ENCODE assay signal across 16 cellular contexts in the genomic region with DNA sequence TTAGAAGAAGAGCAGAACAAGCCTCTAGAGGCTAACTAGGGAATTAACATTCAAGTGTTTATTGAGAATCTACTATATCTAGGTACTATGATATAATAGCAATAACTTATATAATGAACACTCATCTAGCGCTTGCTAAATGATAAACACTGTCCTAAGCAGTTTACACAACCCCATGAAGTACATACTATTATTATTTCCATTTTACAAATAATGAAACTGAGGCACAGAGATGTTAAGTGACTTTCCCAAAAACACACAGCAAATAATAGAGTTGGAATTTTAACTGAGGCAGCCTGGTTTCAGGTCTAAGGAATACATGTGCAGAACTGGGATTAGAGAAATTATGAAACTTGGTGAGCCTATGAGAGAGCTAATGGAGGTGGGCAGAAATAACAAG.
DNase-seq lines count a peak whose midpoint lies in the region; ATAC-seq, FAIRE-seq and TF ChIP-seq lines count a peak whose summit lies in the region.
"Had no signal": no experiment of that assay in that cellular context is flagged by ENCODE, and none has a peak within 500 bp of the region (broad histone marks: within the 10 kb centered on the region; RNA-seq: fewer than 3 reads in every experiment).

No MANE protein-coding gene starts in this region.

- H3K36me3 ChIP-seq in OCI-LY7 (ENCODE audit: insufficient read depth, low read length) = no peaks in the 10 kb centered on the region
- H3K36me3 ChIP-seq: BE2C had no signal

- no peak for FAIRE-seq in A549 (lab: Jason Lieb, UNC)

- H3K79me2 ChIP-seq in H9 (ENCODE audit: insufficient read depth, low read length) (no peaks in the 10 kb centered on the region), OCI-LY7 (ENCODE audit: insufficient read depth, low read depth, low read length) (no peaks in the 10 kb centered on the region)

- no peak overlapping the region for H3K4ac ChIP-seq in H9 (ENCODE audit: low read depth, low read length)

- no peak overlapping the region for H2BK5ac ChIP-seq in H9 (ENCODE audit: insufficient read length, low read length)

- H3K56ac ChIP-seq in H9 (ENCODE audit: insufficient read length, low read depth, low read length) = no peak overlapping the region

- H3K79me1 ChIP-seq in H9 (ENCODE audit: insufficient read depth, low read depth, low read length, poor library complexity, severe bottlenecking) = no peaks in the 10 kb centered on the region

- no peak for TF ChIP-seq EP300 in A549 (IDR thresholded peaks at IDR 0.05)

- H3K4me1 ChIP-seq in A549 (no peaks in the 10 kb centered on the region), H9 (ENCODE audit: insufficient read depth, low read length) (no peaks in the 10 kb centered on the region), OCI-LY7 (ENCODE audit: insufficient read depth, low read length, poor library complexity, severe bottlenecking) (peaks cover 8% of the 10 kb centered on the region), foreskin keratinocyte (no peaks in the 10 kb centered on the region)
- H3K4me1 ChIP-seq: BE2C, Caco-2 had no signal

- no peak overlapping the region for H4K91ac ChIP-seq in H9 (ENCODE audit: insufficient read length, low read depth, low read length)

- TF ChIP-seq POLR2A in A549 (IDR thresholded peaks at IDR 0.05; ENCODE audit: low read length) = no peak

- H2BK12ac ChIP-seq in H9 (ENCODE audit: insufficient read length, low read depth, low read length) = no peak overlapping the region

- no peak overlapping the region for H4K8ac ChIP-seq in H9 (replicated peaks; ENCODE audit: insufficient read length, low read depth, low read length)

- H2AK5ac ChIP-seq in H9 (ENCODE audit: insufficient read length, low read length) = no peak overlapping the region

- CTCF ChIA-PET in A549 (lab: Yijun Ruan, JAX) = no interaction called here
- CTCF ChIA-PET in OCI-LY7 (lab: Charles Lee; ENCODE audit: unreplicated experiment) = no interaction called here

- no peak overlapping the region for H3K4me3 Mint-ChIP-seq in H9
- H3K4me3 Mint-ChIP-seq: CD14-positive monocyte; CD8-positive, alpha-beta T cell; HFFc6 had no signal

- no peak overlapping the region for H3K9ac ChIP-seq in H9 (ENCODE audit: extremely low read depth, insufficient read length, low read length)
- H3K9ac ChIP-seq: GM23248 had no signal

- H3K4me2 ChIP-seq in A549 (no peak overlapping the region), H9 (ENCODE audit: insufficient read depth, insufficient read length, low read length) (no peak overlapping the region), OCI-LY7 (ENCODE audit: low read length) (no peak overlapping the region)

- H3K27ac Mint-ChIP-seq in H9 = no peak overlapping the region
- H3K27ac Mint-ChIP-seq: CD14-positive monocyte; CD8-positive, alpha-beta T cell; HFFc6 had no signal

- intact Hi-C loops in OCI-LY7 (cut with micrococcal nuclease; ENCODE audit: unreplicated experiment) = no loop called here

- H3K4me1 Mint-ChIP-seq in H9 = peaks cover 3 to 4% of the 10 kb centered on the region in 2 experiments; a peak in 2 of 4 replicates
- H3K4me1 Mint-ChIP-seq: CD14-positive monocyte had no signal

- no peaks in the 10 kb centered on the region for H3K36me3 Mint-ChIP-seq in H9 (ENCODE audit: insufficient read depth in 1 of 3, low read depth in 3 of 3)
- H3K36me3 Mint-ChIP-seq: CD14-positive monocyte; CD8-positive, alpha-beta T cell had no signal

- H3K27ac ChIP-seq in A549 (no peak overlapping the region), H9 (ENCODE audit: insufficient read length, low read depth, low read length) (no peak overlapping the region), OCI-LY7 (ENCODE audit: low read depth, low read length, poor library complexity, severe bottlenecking) (no peak overlapping the region), foreskin keratinocyte (no peak overlapping the region)
- H3K27ac ChIP-seq: GM23248 had no signal

- H3K27me3 Mint-ChIP-seq in H9 (ENCODE audit: low read depth) = no peaks in the 10 kb centered on the region

- no peak overlapping the region for H2AFZ ChIP-seq in H9 (ENCODE audit: low read length)
- no peak overlapping the region for H2AFZ ChIP-seq in OCI-LY7 (ENCODE audit: low read length)
- H2AFZ ChIP-seq: GM23248 had no signal

- no peaks in the 10 kb centered on the region for H3K9me3 Mint-ChIP-seq in H9
- H3K9me3 Mint-ChIP-seq: CD14-positive monocyte; CD8-positive, alpha-beta T cell had no signal

- H4K5ac ChIP-seq in H9 (ENCODE audit: insufficient read length, low read depth, low read length) = no peak overlapping the region

- H2BK20ac ChIP-seq in H9 (ENCODE audit: low read depth, low read length, poor library complexity, severe bottlenecking) = no peak overlapping the region

- H3K9me2 ChIP-seq in OCI-LY7 (ENCODE audit: insufficient read depth, low read length) = no peaks in the 10 kb centered on the region

- WGBS in A549 (ENCODE audit: missing lambda C conversion rate) = 65% methylated on average over 1 of the region's 1 CpG
- WGBS in H9 (ENCODE audit: extremely low coverage, insufficient read length, low lambda C conversion rate) = no CpG with 5 or more reads among the region's 1 CpG

- no peak overlapping the region for H3K18ac ChIP-seq in H9 (ENCODE audit: insufficient read length, low read depth, low read length)

- no TSS peak for BruUV-seq in OCI-LY7 (replicated peaks; lab: Mats Ljungman, UMichigan)

- no peaks in the 10 kb centered on the region for H3K9me3 ChIP-seq in A549
- H3K9me3 ChIP-seq in H9 (ENCODE audit: control insufficient read depth, low read depth, low read length) = no peaks in the 10 kb centered on the region
- no peaks in the 10 kb centered on the region for H3K9me3 ChIP-seq in OCI-LY7 (ENCODE audit: low read length)
- H3K9me3 ChIP-seq: BE2C, Caco-2 had no signal

- H3K23me2 ChIP-seq in H9 (ENCODE audit: insufficient read length, low read depth, low read length, poor library complexity, severe bottlenecking) = no peaks in the 10 kb centered on the region

- H3K14ac ChIP-seq in H9 (ENCODE audit: insufficient read depth, low read length) = no peak overlapping the region

- H3K27me3 ChIP-seq in H9 (ENCODE audit: insufficient read depth, low read length) = no peaks in the 10 kb centered on the region
- H3K27me3 ChIP-seq in foreskin keratinocyte = no peaks in the 10 kb centered on the region
- H3K27me3 ChIP-seq: BE2C had no signal

- H3K23ac ChIP-seq in H9 (ENCODE audit: insufficient read length, low read depth, low read length) = no peak overlapping the region

- H2BK120ac ChIP-seq in H9 (ENCODE audit: low read depth, low read length, poor library complexity, severe bottlenecking) = no peak overlapping the region

- no peaks in the 10 kb centered on the region for H4K20me1 ChIP-seq in H9 (ENCODE audit: control insufficient read depth, insufficient read depth, insufficient read length)
- H4K20me1 ChIP-seq in OCI-LY7 (ENCODE audit: insufficient read depth, low read length) = no peaks in the 10 kb centered on the region

- H2BK15ac ChIP-seq in H9 (ENCODE audit: low read depth, low read length) = no peak overlapping the region

- TF ChIP-seq RAD21 in A549 (conservative IDR thresholded peaks at IDR 0.05 in 1 of 2, IDR thresholded peaks at IDR 0.05 in 1 of 2) = no peak

- TF ChIP-seq CTCF in A549 (IDR thresholded peaks at IDR 0.05) (no peak), H9 (conservative IDR thresholded peaks at IDR 0.05) (peak; percentile 36; the same call in 2 of the 3 replicates), OCI-LY7 (conservative IDR thresholded peaks at IDR 0.05; ENCODE audit: low read length) (peak; percentile 34; the same call in 1 of the 2 replicates), foreskin keratinocyte (conservative IDR thresholded peaks at IDR 0.05) (peak; percentile 21)

- DNase-seq in A549 (ENCODE audit: low read depth in 1 of 2, low spot score in 1 of 2) (no peak), H9 (no peak), OCI-LY7 (ENCODE audit: low spot score) (no peak), foreskin keratinocyte (no peak), NCI-H510A (lab: John Stamatoyannopoulos, UW) (no peak), NCI-H2227 (lab: John Stamatoyannopoulos, UW; ENCODE audit: unreplicated experiment) (no peak), NCI-H226 (no peak)
- DNase-seq: BE2C; Caco-2; CD8-positive, alpha-beta T cell; GM23248; H7; HFFc6; IMR-90; KG1 had no signal

- POLR2A ChIA-PET in A549 (lab: Yijun Ruan, JAX) (no interaction called here), OCI-LY7 (lab: Charles Lee) (interaction anchor here (0.7 to 1.3 kb wide), 3 partner anchors 8 to 540 kb away, joined by 3 read pairs; no protein-coding TSS in a partner anchor)

- no peak overlapping the region for H3T11ph ChIP-seq in H9 (ENCODE audit: low read length)

- no peak overlapping the region for H3K4me3 ChIP-seq in A549
- H3K4me3 ChIP-seq in OCI-LY7 (ENCODE audit: low read depth, low read length, poor library complexity, severe bottlenecking) = no peak overlapping the region
- H3K4me3 ChIP-seq: GM23248 had no signal

- no peak for ATAC-seq in A549
- ATAC-seq in foreskin keratinocyte = peak; percentile 24
- ATAC-seq: CD8-positive, alpha-beta T cell had no signal

TF ChIP-seq in A549, 52 proteins besides CTCF, POLR2A, EP300 and RAD21 (continues in another document):
- TF ChIP-seq, protein P1, sequence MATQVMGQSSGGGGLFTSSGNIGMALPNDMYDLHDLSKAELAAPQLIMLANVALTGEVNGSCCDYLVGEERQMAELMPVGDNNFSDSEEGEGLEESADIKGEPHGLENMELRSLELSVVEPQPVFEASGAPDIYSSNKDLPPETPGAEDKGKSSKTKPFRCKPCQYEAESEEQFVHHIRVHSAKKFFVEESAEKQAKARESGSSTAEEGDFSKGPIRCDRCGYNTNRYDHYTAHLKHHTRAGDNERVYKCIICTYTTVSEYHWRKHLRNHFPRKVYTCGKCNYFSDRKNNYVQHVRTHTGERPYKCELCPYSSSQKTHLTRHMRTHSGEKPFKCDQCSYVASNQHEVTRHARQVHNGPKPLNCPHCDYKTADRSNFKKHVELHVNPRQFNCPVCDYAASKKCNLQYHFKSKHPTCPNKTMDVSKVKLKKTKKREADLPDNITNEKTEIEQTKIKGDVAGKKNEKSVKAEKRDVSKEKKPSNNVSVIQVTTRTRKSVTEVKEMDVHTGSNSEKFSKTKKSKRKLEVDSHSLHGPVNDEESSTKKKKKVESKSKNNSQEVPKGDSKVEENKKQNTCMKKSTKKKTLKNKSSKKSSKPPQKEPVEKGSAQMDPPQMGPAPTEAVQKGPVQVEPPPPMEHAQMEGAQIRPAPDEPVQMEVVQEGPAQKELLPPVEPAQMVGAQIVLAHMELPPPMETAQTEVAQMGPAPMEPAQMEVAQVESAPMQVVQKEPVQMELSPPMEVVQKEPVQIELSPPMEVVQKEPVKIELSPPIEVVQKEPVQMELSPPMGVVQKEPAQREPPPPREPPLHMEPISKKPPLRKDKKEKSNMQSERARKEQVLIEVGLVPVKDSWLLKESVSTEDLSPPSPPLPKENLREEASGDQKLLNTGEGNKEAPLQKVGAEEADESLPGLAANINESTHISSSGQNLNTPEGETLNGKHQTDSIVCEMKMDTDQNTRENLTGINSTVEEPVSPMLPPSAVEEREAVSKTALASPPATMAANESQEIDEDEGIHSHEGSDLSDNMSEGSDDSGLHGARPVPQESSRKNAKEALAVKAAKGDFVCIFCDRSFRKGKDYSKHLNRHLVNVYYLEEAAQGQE (IDR thresholded peaks at IDR 0.05) = no peak
- TF ChIP-seq GATA3 (IDR thresholded peaks at IDR 0.05; ENCODE audit: borderline replicate concordance) (no peak), SMC3 (IDR thresholded peaks at IDR 0.05) (no peak), ESRRA (IDR thresholded peaks at IDR 0.05; ENCODE audit: borderline replicate concordance, low read length) (no peak), HOXB5 (CRISPR knock-in tag; IDR thresholded peaks at IDR 0.05) (no peak)
